12 cellular contexts compared by ENCODE assay signal in the genomic region with DNA sequence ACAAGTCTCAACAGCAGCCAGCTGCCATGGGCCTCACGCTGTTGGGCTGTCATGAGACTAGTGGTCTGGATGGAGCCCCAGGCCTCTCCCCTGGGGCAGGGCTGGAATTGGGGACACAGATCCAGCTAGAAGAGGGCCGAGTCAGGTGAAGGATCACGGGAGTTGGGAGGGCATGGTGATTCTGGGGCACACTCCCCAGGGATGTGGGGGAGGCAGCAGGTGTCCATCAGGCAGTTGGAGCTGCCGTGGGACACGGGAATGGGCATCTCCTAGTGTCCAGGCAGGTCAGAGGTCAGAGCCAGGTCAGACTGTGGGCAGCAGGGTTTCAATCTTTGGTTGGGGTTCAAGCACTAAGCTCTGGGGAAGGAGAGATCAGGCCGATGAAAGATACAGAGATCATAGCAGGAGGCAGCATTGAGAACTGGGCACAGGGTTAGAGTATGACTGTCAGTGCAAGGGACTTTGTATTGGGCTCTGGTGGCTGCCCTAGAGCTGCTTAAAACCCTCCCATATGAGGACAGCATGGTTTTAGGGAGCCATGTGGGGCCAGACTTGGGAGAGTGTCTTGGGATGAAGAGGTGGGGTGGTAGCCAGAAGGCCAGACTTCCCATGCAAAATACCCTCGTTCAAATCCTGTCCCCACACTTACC. TPM values are rescaled to one million over a fixed set of nuclear protein-coding genes. Genes with fewer than 3 reads are reported as not detected.
A peak's percentile ranks its signal among the peaks of the same experiment; 100 is the strongest.
DNase-seq lines count a peak whose midpoint lies in the region; ATAC-seq, FAIRE-seq and TF ChIP-seq lines count a peak whose summit lies in the region.
"Had no signal": no experiment of that assay in that cellular context is flagged by ENCODE, and none has a peak within 500 bp of the region (broad histone marks: within the 10 kb centered on the region; RNA-seq: fewer than 3 reads in every experiment).

No MANE protein-coding gene starts in this region.

- no peaks in the 10 kb centered on the region for H4K20me1 ChIP-seq in osteoblast (ENCODE audit: insufficient read depth, low read length)

- DNase-seq in colonic mucosa (no peak), right cardiac atrium (no peak), osteoblast (ENCODE audit: insufficient read length, low spot score, missing footprints) (no peak), NCI-H1417 (lab: John Stamatoyannopoulos, UW) (no peak), NCI-H2029 treated with DMSO at 0.1 percent for 48 hours (lab: John Stamatoyannopoulos, UW) (no peak), D721Med (ENCODE audit: insufficient read length, low spot score) (no peak)
- DNase-seq: activated CD4-positive, alpha-beta T cell treated with anti-CD3 and anti-CD28 coated beads for 48 hours; activated T-cell treated with anti-CD3 and anti-CD28 coated beads for 4 hours; naive B cell; retina had no signal

- H3K9ac ChIP-seq in colonic mucosa (ENCODE audit: low read depth in 2 of 2, low read length in 2 of 2), result peak overlapping the region; percentile 49 to 52

- no peaks in the 10 kb centered on the region for H3K9me3 ChIP-seq in colonic mucosa
- no peaks in the 10 kb centered on the region for H3K9me3 ChIP-seq in right cardiac atrium (ENCODE audit: control insufficient read depth, low read length)
- no peaks in the 10 kb centered on the region for H3K9me3 ChIP-seq in osteoblast (ENCODE audit: low read depth, low read length)

- H3K4me1 ChIP-seq in colonic mucosa (peaks cover 6% of the 10 kb centered on the region), right cardiac atrium (ENCODE audit: control insufficient read depth, insufficient read depth, low read length) (peaks cover 5% of the 10 kb centered on the region), osteoblast (ENCODE audit: insufficient read depth, low read length) (peaks cover 2% of the 10 kb centered on the region), urinary bladder (ENCODE audit: insufficient read depth) (no peaks in the 10 kb centered on the region)

- TF ChIP-seq CTCF in colonic mucosa (IDR thresholded peaks at IDR 0.05) (no peak), osteoblast (IDR thresholded peaks at IDR 0.05; ENCODE audit: extremely low read depth, low read depth, low read length) (no peak), D721Med (IDR thresholded peaks at IDR 0.05; ENCODE audit: insufficient read depth, missing control alignments) (no peak)

- peak overlapping the region; percentile 19 for H3K4me2 ChIP-seq in osteoblast (ENCODE audit: insufficient read depth, low read length)

- 65% methylated on average over 7 of the region's 7 CpGs for WGBS in right cardiac atrium
- 69% methylated on average over 7 of the region's 7 CpGs for WGBS in urinary bladder

- H3K27ac ChIP-seq in colonic mucosa (peak overlapping the region; percentile 73), right cardiac atrium (ENCODE audit: low read length) (peak overlapping the region; percentile 50), osteoblast (ENCODE audit: low read depth, low read length) (peak overlapping the region; percentile 3), urinary bladder (ENCODE audit: low read depth) (peak overlapping the region; percentile 31)

- intact Hi-C loops in colonic mucosa (cut with DNase I) (no loop called here), right cardiac atrium (cut with DNase I) (no loop called here)

- H3K36me3 ChIP-seq in colonic mucosa (no peaks in the 10 kb centered on the region), osteoblast (ENCODE audit: insufficient read depth, low read length) (no peaks in the 10 kb centered on the region), urinary bladder (ENCODE audit: insufficient read depth) (no peaks in the 10 kb centered on the region)

- H2AFZ ChIP-seq in osteoblast (ENCODE audit: low read length), result peak overlapping the region; percentile 44

- H3K27me3 ChIP-seq in colonic mucosa (no peaks in the 10 kb centered on the region), right cardiac atrium (ENCODE audit: control insufficient read depth, insufficient read depth) (no peaks in the 10 kb centered on the region), osteoblast (ENCODE audit: insufficient read depth, low read length) (peaks cover 2% of the 10 kb centered on the region)

- no peak for FAIRE-seq in D721Med (lab: Jason Lieb, UNC)

- peak overlapping the region; percentile 16 for H3K4me3 ChIP-seq in colonic mucosa
- H3K4me3 ChIP-seq in right cardiac atrium (ENCODE audit: low read length), result no peak overlapping the region
- H3K4me3 ChIP-seq in osteoblast (ENCODE audit: insufficient read depth, low read length), result peak overlapping the region; percentile 44
- H3K4me3 ChIP-seq in urinary bladder (ENCODE audit: low read depth, low read length), result no peak overlapping the region

- no peaks in the 10 kb centered on the region for H3K79me2 ChIP-seq in osteoblast (ENCODE audit: insufficient read depth, low read length)

- peak in 1 of 2 donors; percentile 5 for ATAC-seq in right cardiac atrium
- ATAC-seq: stimulated activated memory B cell treated with anti-CD40 and anti-IgM and Interleukin-4, amounts not matched to agents 10 μg/mL and 1 μg/mL and 100 μg/mL, for 72 hours had no signal

RNA-seq across cellular contexts. Expression of a gene that starts 59.2 kb away (rescaled TPM):
- total RNA-seq in colonic mucosa (10 to 100 TPM; 11.9 to 15.7 TPM), right cardiac atrium (10 to 100 TPM; 20.6 to 25.7 (median 23.2) TPM), osteoblast (0.72 and 0.88 TPM in 2 replicates), urinary bladder (5.6 TPM)
- polyA plus RNA-seq in right cardiac atrium (10.4 TPM), urinary bladder (14.2 TPM)

Comparison
In these comparisons a context has a peak if more than half of its experiments do, and no peak if none do; other contexts are left out.
1. H3K27ac ChIP-seq: peak in every context shown above with its lines; median percentile 73 in colonic mucosa; 50 in right cardiac atrium; 31 in urinary bladder; 3 in osteoblast.
2. H3K4me3 ChIP-seq: peak in colonic mucosa (single experiment) and osteoblast (single experiment); none in right cardiac atrium (single experiment) and urinary bladder (single experiment).